In genomic region chr16:69563605-69564580, GRCh38 we compare ENCODE assay signal across 9 cellular contexts. TPM values are rescaled to one million over a fixed set of nuclear protein-coding genes. Genes with fewer than 3 reads are reported as not detected.
DNase-seq lines count a peak whose midpoint lies in the region; ATAC-seq, FAIRE-seq and TF ChIP-seq lines count a peak whose summit lies in the region.
"Had no signal": no experiment of that assay in that cellular context is flagged by ENCODE, and none has a peak within 500 bp of the region (broad histone marks: within the 10 kb centered on the region; RNA-seq: fewer than 3 reads in every experiment).

No MANE protein-coding gene starts in this region.

- no peaks in the 10 kb centered on the region for H3K27me3 ChIP-seq in gastroesophageal sphincter

- 62 to 73% methylated on average over 9 to 13 of the region's 13 CpGs for WGBS in gastroesophageal sphincter (ENCODE audit: low coverage in 1 of 2), 2 donors

- DNase-seq in GM12892 (ENCODE audit: insufficient read length): peak; percentile 27
- peak; percentile 78 for DNase-seq in NOMO-1 treated with dmso at 0.1 percent for 144 hours (lab: John Stamatoyannopoulos, UW; ENCODE audit: unreplicated experiment)
- peak; percentile 18 for DNase-seq in activated T-cell treated with anti-CD3 and anti-CD28 coated beads for 1 hour (ENCODE audit: low read depth)
- peak; percentile 81 for DNase-seq in stimulated activated CD4-positive, alpha-beta T cell treated with anti-CD3 and anti-CD28 coated beads, Interleukin-1b, Interleukin-23, amount 100 ng/mL, for 48 hours
- DNase-seq in AG08396 (ENCODE audit: low spot score): no peak
- DNase-seq in urothelium cell line (ENCODE audit: low spot score): no peak

- TF ChIP-seq CTCF in gastroesophageal sphincter (IDR thresholded peaks at IDR 0.05): no peak

- no peak overlapping the region for H3K4me3 ChIP-seq in gastroesophageal sphincter

- H3K9me3 ChIP-seq in gastroesophageal sphincter: no peaks in the 10 kb centered on the region

- peak; percentile 50 for ATAC-seq in HG02678 (IDR thresholded peaks at IDR 0.05; ENCODE audit: unreplicated experiment)
- no peak for ATAC-seq in gastroesophageal sphincter

- H3K36me3 ChIP-seq in gastroesophageal sphincter: no peaks in the 10 kb centered on the region

- no peak for TF ChIP-seq EP300 in gastroesophageal sphincter (IDR thresholded peaks at IDR 0.05)

- H3K27ac ChIP-seq in gastroesophageal sphincter: peak overlapping the region in 3 of 4 donors; percentile 19 to 100 (median 99)

- peak; percentile 59 for TF ChIP-seq POLR2A in GM12892 (IDR thresholded peaks at IDR 0.05; ENCODE audit: low read depth, low read length)
- TF ChIP-seq POLR2A in gastroesophageal sphincter (IDR thresholded peaks at IDR 0.05): no peak

- FAIRE-seq in GM12892 (lab: Jason Lieb, UNC) (peak; percentile 85), urothelium cell line (lab: Jason Lieb, UNC) (no peak)
- FAIRE-seq: colon had no signal

- peaks cover 0 to 33% (median 8%) of the 10 kb centered on the region in 3 donors for H3K4me1 ChIP-seq in gastroesophageal sphincter

RNA-seq across cellular contexts. Expression of gene NFAT5, which starts 1.9 kb away (rescaled TPM):
- 16.9 TPM for polyA plus RNA-seq in GM12892 (2012; ENCODE audit: missing spikeins)
- total RNA-seq in gastroesophageal sphincter: 10 to 100 TPM; 43.8 to 79.1 (median 59.5) TPM

Comparison
In these comparisons a context has a peak if more than half of its experiments do, and no peak if none do; other contexts are left out.
1. DNase-seq: peak in GM12892 (single experiment), NOMO-1 treated with dmso at 0.1 percent for 144 hours (single experiment), activated T-cell treated with anti-CD3 and anti-CD28 coated beads for 1 hour (single experiment) and stimulated activated CD4-positive, alpha-beta T cell treated with anti-CD3 and anti-CD28 coated beads, Interleukin-1b, Interleukin-23, amount 100 ng/mL, for 48 hours (single experiment); none in AG08396 (single experiment) and urothelium cell line (single experiment).